ENCODE assay signal across 31 cellular contexts in genomic region chr17:80615311-80615710, GRCh38.
DNase-seq lines count a peak whose midpoint lies in the region; ATAC-seq and TF ChIP-seq lines count a peak whose summit lies in the region.
"Had no signal": no experiment of that assay in that cellular context is flagged by ENCODE, and none has a peak within 500 bp of the region (broad histone marks: within the 10 kb centered on the region; RNA-seq: fewer than 3 reads in every experiment).

No MANE protein-coding gene starts in this region.

- DNase-seq in CD8-positive, alpha-beta T cell, result no peak
- DNase-seq in Karpas-422 (peak; percentile 77), T-cell (no peak), osteocyte (ENCODE audit: extremely low spot score, unreplicated experiment) (no peak), NCI-H345 treated with DMSO at 0.1 percent for 48 hours (lab: John Stamatoyannopoulos, UW; ENCODE audit: unreplicated experiment) (no peak)
- no peak for DNase-seq in naive thymus-derived CD4-positive, alpha-beta T cell
- no peak for DNase-seq in activated CD8-positive, alpha-beta memory T cell treated with anti-CD3 and anti-CD28 coated beads, Interleukin-2, amount 50 U/mL, for 4 hours
- DNase-seq: ACHN; activated CD4-positive, alpha-beta T cell treated with anti-CD3 and anti-CD28 coated beads for 4 hours; activated gamma-delta T cell; activated T-cell treated with anti-CD3 and anti-CD28 coated beads, Interleukin-2, amount 50 U/mL, for 24 hours; adrenal gland; dermis blood vessel endothelial cell; DMS79; GDM1; H7; mesendoderm; MM.1S; NCI-H1417 treated with DMSO at 0.1 percent for 48 hours; NCI-H510A treated with DMSO at 0.1 percent for 48 hours; SIG-M5; sigmoid colon; stimulated activated CD4-positive, alpha-beta T cell treated with anti-CD3 and anti-CD28 coated beads, Interleukin-4, amount 100 ng/mL, for 1 hour; SW 1271; T1000 had no signal

- POLR2A ChIA-PET in CD8-positive, alpha-beta T cell (lab: Charles Lee), result interaction anchor here (0.9 to 1.6 kb wide), 3 partner anchors 8 to 24 kb away, joined by 3 to 5 read pairs (median 3); no protein-coding TSS in a partner anchor
- POLR2A ChIA-PET in T-cell (lab: Charles Lee), result no interaction called here
- POLR2A ChIA-PET in naive thymus-derived CD4-positive, alpha-beta T cell (lab: Charles Lee), result interaction anchor here (0.6 kb wide), 1 partner anchor 111 kb away, joined by 3 read pairs; no protein-coding TSS in a partner anchor

- H4K20me1 ChIP-seq in Karpas-422 (ENCODE audit: insufficient read depth, low read depth, low read length), result peaks cover 5% of the 10 kb centered on the region; the same call in 1 of the 2 replicates

- intact Hi-C loops in CD8-positive, alpha-beta T cell (cut with DNase I, micrococcal nuclease), result no loop called here
- intact Hi-C loops in naive thymus-derived CD4-positive, alpha-beta T cell (cut with micrococcal nuclease), result no loop called here

- H3K4me1 Mint-ChIP-seq in CD8-positive, alpha-beta T cell (ENCODE audit: low read depth), result peaks cover 67% of the 10 kb centered on the region
- peaks cover 48 to 70% (median 55%) of the 10 kb centered on the region in 3 donors for H3K4me1 Mint-ChIP-seq in T-cell
- H3K4me1 Mint-ChIP-seq in naive thymus-derived CD4-positive, alpha-beta T cell, result peaks cover 26 to 74% (median 67%) of the 10 kb centered on the region in 7 donors
- peaks cover 10% of the 10 kb centered on the region for H3K4me1 Mint-ChIP-seq in osteocyte (ENCODE audit: unreplicated experiment)

- no peaks in the 10 kb centered on the region for H3K36me3 ChIP-seq in CD8-positive, alpha-beta T cell (ENCODE audit: insufficient read depth, low read length)
- H3K36me3 ChIP-seq in Karpas-422 (ENCODE audit: insufficient read depth, low read length), result no peaks in the 10 kb centered on the region
- H3K36me3 ChIP-seq in naive thymus-derived CD4-positive, alpha-beta T cell (ENCODE audit: control insufficient read depth in 2 of 3, insufficient read depth in 3 of 3, low read length in 3 of 3), result no peaks in the 10 kb centered on the region
- H3K36me3 ChIP-seq: adrenal gland, sigmoid colon, tibial nerve had no signal

- H3K4me2 ChIP-seq in Karpas-422 (ENCODE audit: low read depth, low read length, poor library complexity, severe bottlenecking), result peak overlapping the region; percentile 56

- no peak overlapping the region for H3K4me3 Mint-ChIP-seq in CD8-positive, alpha-beta T cell
- H3K4me3 Mint-ChIP-seq in T-cell (no peak overlapping the region), osteocyte (ENCODE audit: unreplicated experiment) (no peak overlapping the region)
- peak overlapping the region in 5 of 10 donors; percentile 1 to 70 (median 54) for H3K4me3 Mint-ChIP-seq in naive thymus-derived CD4-positive, alpha-beta T cell
- H3K4me3 Mint-ChIP-seq: activated T-cell treated with anti-CD3 and anti-CD28 coated beads, Interleukin-2, amount 50 U/mL, for 24 hours; B cell had no signal

- no peaks in the 10 kb centered on the region for H3K9me3 Mint-ChIP-seq in CD8-positive, alpha-beta T cell
- H3K9me3 Mint-ChIP-seq in T-cell, result no peaks in the 10 kb centered on the region
- no peaks in the 10 kb centered on the region for H3K9me3 Mint-ChIP-seq in naive thymus-derived CD4-positive, alpha-beta T cell
- H3K9me3 Mint-ChIP-seq in osteocyte (ENCODE audit: unreplicated experiment), result no peaks in the 10 kb centered on the region
- H3K9me3 Mint-ChIP-seq: activated T-cell treated with anti-CD3 and anti-CD28 coated beads, Interleukin-2, amount 50 U/mL, for 24 hours had no signal

- H3K9me2 ChIP-seq in Karpas-422 (replicated peaks; ENCODE audit: insufficient read depth, low read length), result no peaks in the 10 kb centered on the region

- H3K9me3 ChIP-seq in CD8-positive, alpha-beta T cell (ENCODE audit: low read length), result no peaks in the 10 kb centered on the region
- no peaks in the 10 kb centered on the region for H3K9me3 ChIP-seq in Karpas-422 (ENCODE audit: low read length)
- no peaks in the 10 kb centered on the region for H3K9me3 ChIP-seq in naive thymus-derived CD4-positive, alpha-beta T cell (ENCODE audit: control insufficient read depth in 2 of 3, low read length in 3 of 3)
- H3K9me3 ChIP-seq: adrenal gland, sigmoid colon, tibial nerve had no signal

- H3K27ac ChIP-seq in CD8-positive, alpha-beta T cell (ENCODE audit: low read depth, low read length), result no peak overlapping the region
- H3K27ac ChIP-seq in Karpas-422 (ENCODE audit: low read length), result peak overlapping the region; percentile 84
- peak overlapping the region; percentile 59 for H3K27ac ChIP-seq in naive thymus-derived CD4-positive, alpha-beta T cell (ENCODE audit: low read depth, low read length)
- H3K27ac ChIP-seq: adrenal gland, sigmoid colon, tibial nerve, VCaP had no signal

- H3K4me1 ChIP-seq in CD8-positive, alpha-beta T cell (ENCODE audit: insufficient read depth, low read length), result peaks cover 37% of the 10 kb centered on the region
- H3K4me1 ChIP-seq in Karpas-422 (ENCODE audit: low read length), result peaks cover 57% of the 10 kb centered on the region
- peaks cover 0 to 41% of the 10 kb centered on the region in 2 donors for H3K4me1 ChIP-seq in naive thymus-derived CD4-positive, alpha-beta T cell (ENCODE audit: control insufficient read depth in 2 of 2, insufficient read depth in 2 of 2, low read length in 2 of 2)
- H3K4me1 ChIP-seq: adrenal gland, sigmoid colon had no signal

- H3K27me3 ChIP-seq in CD8-positive, alpha-beta T cell (ENCODE audit: insufficient read depth, low read length), result no peaks in the 10 kb centered on the region
- no peaks in the 10 kb centered on the region for H3K27me3 ChIP-seq in Karpas-422 (ENCODE audit: low read length)
- H3K27me3 ChIP-seq in naive thymus-derived CD4-positive, alpha-beta T cell (ENCODE audit: control insufficient read depth in 2 of 2, insufficient read depth in 2 of 2, low read length in 2 of 2), result no peaks in the 10 kb centered on the region
- H3K27me3 ChIP-seq: adrenal gland, sigmoid colon, tibial nerve had no signal

- no peak overlapping the region for H2AFZ ChIP-seq in Karpas-422 (ENCODE audit: low read length)

- ATAC-seq in CD8-positive, alpha-beta T cell, result no peak
- ATAC-seq in T-cell (replicated peaks in 1 of 4), result no peak
- ATAC-seq in naive thymus-derived CD4-positive, alpha-beta T cell, result no peak
- ATAC-seq: esophagus mucosa, K562, left lobe of liver had no signal

- H3K4me3 ChIP-seq in CD8-positive, alpha-beta T cell (ENCODE audit: low read depth, low read length), result no peak overlapping the region
- H3K4me3 ChIP-seq in Karpas-422 (ENCODE audit: low read length), result no peak overlapping the region
- no peak overlapping the region for H3K4me3 ChIP-seq in naive thymus-derived CD4-positive, alpha-beta T cell (ENCODE audit: low read length)
- H3K4me3 ChIP-seq: adrenal gland, K562, sigmoid colon, tibial nerve had no signal

- TF ChIP-seq CTCF in CD8-positive, alpha-beta T cell (IDR thresholded peaks at IDR 0.05), result no peak
- TF ChIP-seq CTCF in osteocyte (IDR thresholded peaks at IDR 0.05), result no peak

- peak overlapping the region; percentile 24; the same call in 1 of the 2 replicates for H3K9ac ChIP-seq in Karpas-422 (ENCODE audit: low read length)

- H3K27ac Mint-ChIP-seq in CD8-positive, alpha-beta T cell, result peak overlapping the region; percentile 92
- peak overlapping the region; percentile 78 to 90 for H3K27ac Mint-ChIP-seq in T-cell
- H3K27ac Mint-ChIP-seq in naive thymus-derived CD4-positive, alpha-beta T cell, result peak overlapping the region in 7 of 9 donors; percentile 82 to 94 (median 89)
- H3K27ac Mint-ChIP-seq in osteocyte (ENCODE audit: unreplicated experiment), result no peak overlapping the region
- H3K27ac Mint-ChIP-seq: activated T-cell treated with anti-CD3 and anti-CD28 coated beads, Interleukin-2, amount 50 U/mL, for 24 hours; B cell had no signal

- no peaks in the 10 kb centered on the region for H3K27me3 Mint-ChIP-seq in CD8-positive, alpha-beta T cell (ENCODE audit: low read depth)
- H3K27me3 Mint-ChIP-seq in T-cell (no peaks in the 10 kb centered on the region), osteocyte (ENCODE audit: unreplicated experiment) (no peaks in the 10 kb centered on the region)
- no peaks in the 10 kb centered on the region for H3K27me3 Mint-ChIP-seq in naive thymus-derived CD4-positive, alpha-beta T cell
- H3K27me3 Mint-ChIP-seq: activated T-cell treated with anti-CD3 and anti-CD28 coated beads, Interleukin-2, amount 50 U/mL, for 24 hours; B cell had no signal

- H3K79me2 ChIP-seq in Karpas-422 (ENCODE audit: low read length), result no peaks in the 10 kb centered on the region; the same call in none of the 2 replicates

- CTCF ChIA-PET in CD8-positive, alpha-beta T cell (lab: Charles Lee), result interaction anchor here (0.8 kb wide), 1 partner anchor 9 kb away, joined by 3 read pairs; no protein-coding TSS in a partner anchor
- CTCF ChIA-PET in T-cell (lab: Charles Lee), result no interaction called here
- CTCF ChIA-PET in naive thymus-derived CD4-positive, alpha-beta T cell (lab: Charles Lee), result no interaction called here

- no peaks in the 10 kb centered on the region for H3K36me3 Mint-ChIP-seq in CD8-positive, alpha-beta T cell
- H3K36me3 Mint-ChIP-seq in T-cell (peaks cover 3% of the 10 kb centered on the region), osteocyte (ENCODE audit: unreplicated experiment) (no peaks in the 10 kb centered on the region)
- peaks cover 0 to 9% (median 0%) of the 10 kb centered on the region in 5 donors for H3K36me3 Mint-ChIP-seq in naive thymus-derived CD4-positive, alpha-beta T cell

Comparison
In these comparisons a context has a peak if more than half of its experiments do, and no peak if none do; other contexts are left out.
1. POLR2A ChIA-PET loops: an anchor here in CD8-positive, alpha-beta T cell (0.9 to 1.6 kb wide) and naive thymus-derived CD4-positive, alpha-beta T cell (0.6 kb wide); none called in T-cell.